16 cellular contexts compared by ENCODE assay signal in genomic region chr3:23421811-23422510, GRCh38.
A peak's percentile ranks its signal among the peaks of the same experiment; 100 is the strongest.
DNase-seq lines count a peak whose midpoint lies in the region; ATAC-seq and TF ChIP-seq lines count a peak whose summit lies in the region.
"Had no signal": no experiment of that assay in that cellular context is flagged by ENCODE, and none has a peak within 500 bp of the region (broad histone marks: within the 10 kb centered on the region; RNA-seq: fewer than 3 reads in every experiment).

No MANE protein-coding gene starts in this region.

- H4K8ac ChIP-seq in mesendoderm (ENCODE audit: low read depth, low read length): no peak overlapping the region

- H2BK15ac ChIP-seq in mesendoderm (replicated peaks; ENCODE audit: low read depth): no peak overlapping the region

- no peak overlapping the region for H3K9ac ChIP-seq in mesendoderm (ENCODE audit: low read length)

- H3K4me3 ChIP-seq in coronary artery (no peak overlapping the region), mesendoderm (ENCODE audit: low read length) (no peak overlapping the region)
- H3K4me3 ChIP-seq: adrenal gland, mucosa of descending colon, right lobe of liver, upper lobe of right lung had no signal

- H4K5ac ChIP-seq in mesendoderm (ENCODE audit: low read length): no peak overlapping the region

- H3K4ac ChIP-seq in mesendoderm (ENCODE audit: low read depth, low read length): no peak overlapping the region

- no peaks in the 10 kb centered on the region for H3K4me1 ChIP-seq in mesendoderm (ENCODE audit: control insufficient read depth, low read depth, low read length)
- H3K4me1 ChIP-seq: adrenal gland, BE2C, right lobe of liver had no signal

- DNase-seq in RPMI7951 (ENCODE audit: low read depth) (peak; percentile 13), NCI-H226 (no peak), coronary artery (ENCODE audit: low spot score) (no peak), mesendoderm (no peak)
- no peak for DNase-seq in activated effector memory CD4-positive, alpha-beta T cell treated with anti-CD3 and anti-CD28 coated beads, Interleukin-2, amount 50 U/mL, for 16 hours
- DNase-seq: adrenal gland; BE2C; effector memory CD4-positive, alpha-beta T cell; mucosa of descending colon; NK-92 treated with Interleukin-12 subunit alpha and Interleukin-12 subunit beta, amount 100 ng/mL, for 24 hours; right lobe of liver; T-helper 1 cell; upper lobe of right lung had no signal

- no peak overlapping the region for H3K56ac ChIP-seq in mesendoderm (ENCODE audit: low read length)

- H3K18ac ChIP-seq in mesendoderm (ENCODE audit: low read length): no peak overlapping the region

- no peak overlapping the region for H2BK120ac ChIP-seq in mesendoderm (ENCODE audit: low read depth, low read length)

- H3K79me2 ChIP-seq in mesendoderm (ENCODE audit: control insufficient read depth, insufficient read depth, low read length): no peaks in the 10 kb centered on the region

- no CpG with 5 or more reads among the region's 3 CpGs for WGBS in mesendoderm (ENCODE audit: extremely low coverage, insufficient coverage, low lambda C conversion rate)

- no peak overlapping the region for H2BK5ac ChIP-seq in mesendoderm (ENCODE audit: low read length)

- no peak overlapping the region for H2AK5ac ChIP-seq in mesendoderm (ENCODE audit: low read length)

- ATAC-seq in GM18511 (IDR thresholded peaks at IDR 0.05; ENCODE audit: unreplicated experiment) (peak; percentile 61), GM21423 (IDR thresholded peaks at IDR 0.05; ENCODE audit: unreplicated experiment) (peak; percentile 24), HG03039 (IDR thresholded peaks at IDR 0.05; ENCODE audit: unreplicated experiment) (peak; percentile 43)
- ATAC-seq: mucosa of descending colon, right lobe of liver, upper lobe of right lung had no signal

- TF ChIP-seq CTCF in coronary artery (IDR thresholded peaks at IDR 0.05): no peak

- no peaks in the 10 kb centered on the region for H3K79me1 ChIP-seq in mesendoderm (ENCODE audit: low read length)

- no peaks in the 10 kb centered on the region for H3K27me3 ChIP-seq in mesendoderm (ENCODE audit: insufficient read depth, low read length, poor library complexity)
- H3K27me3 ChIP-seq: adrenal gland, BE2C, right lobe of liver, upper lobe of right lung had no signal

- H3K4me2 ChIP-seq in mesendoderm (ENCODE audit: low read length): no peak overlapping the region

- H3K36me3 ChIP-seq in mesendoderm (ENCODE audit: control insufficient read depth, insufficient read depth, low read length): no peaks in the 10 kb centered on the region
- H3K36me3 ChIP-seq: adrenal gland, BE2C, right lobe of liver, upper lobe of right lung had no signal

- no peak overlapping the region for H3K23ac ChIP-seq in mesendoderm (ENCODE audit: low read length)

- H3K27ac ChIP-seq in coronary artery (no peak overlapping the region), mesendoderm (ENCODE audit: low read depth, low read length) (no peak overlapping the region)
- H3K27ac ChIP-seq: adrenal gland, right lobe of liver, upper lobe of right lung had no signal
